14 cellular contexts compared by ENCODE assay signal in genomic region chr3:116444099-116444700, GRCh38. TPM values are rescaled to one million over a fixed set of nuclear protein-coding genes. Genes with fewer than 3 reads are reported as not detected.
DNase-seq lines count a peak whose midpoint lies in the region; ATAC-seq and TF ChIP-seq lines count a peak whose summit lies in the region.
"Had no signal": no experiment of that assay in that cellular context is flagged by ENCODE, and none has a peak within 500 bp of the region (broad histone marks: within the 10 kb centered on the region; RNA-seq: fewer than 3 reads in every experiment).

No MANE protein-coding gene starts in this region.

- peaks cover 6 to 16% of the 10 kb centered on the region in 2 donors for H3K4me1 ChIP-seq in neuronal stem cell (ENCODE audit: control insufficient read depth in 2 of 2, insufficient read depth in 1 of 2, low read depth in 1 of 2, low read length in 2 of 2)
- H3K4me1 ChIP-seq in mucosa of descending colon (ENCODE audit: low read depth): no peaks in the 10 kb centered on the region
- no peaks in the 10 kb centered on the region for H3K4me1 ChIP-seq in HAP-1
- H3K4me1 ChIP-seq: ascending aorta had no signal

- H3K4me1 Mint-ChIP-seq in Calu3 (ENCODE audit: low read depth, unreplicated experiment): peaks cover 50% of the 10 kb centered on the region
- H3K4me1 Mint-ChIP-seq: activated CD8-positive, alpha-beta memory T cell treated with anti-CD3 and anti-CD28 coated beads, Interleukin-2, amount 10 ng/mL, durations not matched to agents 7 days and 5 days; CD4-positive, alpha-beta memory T cell had no signal

- WGBS in neuronal stem cell (ENCODE audit: extremely low coverage in 2 of 2, insufficient read length in 2 of 2, insufficient replicate concordance in 1 of 2), 2 donors: no CpG with 5 or more reads among the region's 2 CpGs

- no peaks in the 10 kb centered on the region for H3K79me1 ChIP-seq in neuronal stem cell (ENCODE audit: low read depth, low read length)

- H3K27ac ChIP-seq in SK-N-MC: peak overlapping the region; percentile 95
- H3K27ac ChIP-seq in neuronal stem cell (replicated peaks; ENCODE audit: low read length): no peak overlapping the region
- H3K27ac ChIP-seq: ascending aorta, KMS-11 had no signal

- no peak overlapping the region for H2BK15ac ChIP-seq in neuronal stem cell (ENCODE audit: low read length)

- H3K4me3 ChIP-seq in SK-N-MC (peak overlapping the region; percentile 89), fibroblast of villous mesenchyme (ENCODE audit: low read depth, low read length) (peak overlapping the region; percentile 50), neuronal stem cell (ENCODE audit: low read length in 2 of 2) (peak overlapping the region; percentile 82), mucosa of descending colon (no peak overlapping the region), HAP-1 (no peak overlapping the region)

- peak overlapping the region; percentile 85 for H3K4me3 Mint-ChIP-seq in Calu3 (ENCODE audit: low read depth, unreplicated experiment)
- H3K4me3 Mint-ChIP-seq: activated CD8-positive, alpha-beta memory T cell treated with anti-CD3 and anti-CD28 coated beads, Interleukin-2, amount 10 ng/mL, durations not matched to agents 7 days and 5 days; CD4-positive, alpha-beta memory T cell had no signal

- intact Hi-C loops in Calu3 (cut with micrococcal nuclease; ENCODE audit: unreplicated experiment) (no loop called here), mucosa of descending colon (cut with DNase I, micrococcal nuclease) (no loop called here)

- H3K9ac ChIP-seq in SK-N-MC (ENCODE audit: insufficient read length) (peak overlapping the region; percentile 78), neuronal stem cell (ENCODE audit: low read depth, low read length, poor library complexity) (peak overlapping the region; percentile 95)
- H3K9ac ChIP-seq: KMS-11 had no signal

- H3K23ac ChIP-seq in neuronal stem cell (ENCODE audit: low read depth, low read length, poor library complexity): no peak overlapping the region

- H2BK120ac ChIP-seq in neuronal stem cell (ENCODE audit: low read depth, low read length): no peak overlapping the region

- no peak overlapping the region for H4K8ac ChIP-seq in neuronal stem cell (ENCODE audit: low read depth, low read length)

- ATAC-seq in mucosa of descending colon: no peak
- ATAC-seq: activated CD8-positive, alpha-beta memory T cell treated with anti-CD3 and anti-CD28 coated beads, Interleukin-2, amount 10 ng/mL, durations not matched to agents 7 days and 5 days had no signal

- H3K9me3 Mint-ChIP-seq in Calu3 (ENCODE audit: low read depth, unreplicated experiment): no peaks in the 10 kb centered on the region

- no peak overlapping the region for H2BK12ac ChIP-seq in neuronal stem cell (ENCODE audit: low read length)

- H3K36me3 ChIP-seq in SK-N-MC (ENCODE audit: insufficient read depth, low read length) (peaks cover 18% of the 10 kb centered on the region), neuronal stem cell (replicated peaks in 1 of 2; ENCODE audit: control insufficient read depth in 2 of 2, insufficient read depth in 2 of 2, low read length in 2 of 2) (no peaks in the 10 kb centered on the region), mucosa of descending colon (ENCODE audit: low read depth) (no peaks in the 10 kb centered on the region), HAP-1 (replicated peaks) (no peaks in the 10 kb centered on the region)
- H3K36me3 ChIP-seq: ascending aorta had no signal

- H2BK5ac ChIP-seq in neuronal stem cell (ENCODE audit: low read length): no peak overlapping the region

- H3K14ac ChIP-seq in neuronal stem cell (ENCODE audit: low read length): no peak overlapping the region

- H3K9me3 ChIP-seq in SK-N-MC (ENCODE audit: low read depth, low read length) (no peaks in the 10 kb centered on the region), neuronal stem cell (replicated peaks in 1 of 2; ENCODE audit: control insufficient read depth in 2 of 2, insufficient read depth in 1 of 2, low read depth in 1 of 2, low read length in 2 of 2) (no peaks in the 10 kb centered on the region), mucosa of descending colon (no peaks in the 10 kb centered on the region), HAP-1 (no peaks in the 10 kb centered on the region)
- H3K9me3 ChIP-seq: ascending aorta had no signal

- H3K27me3 ChIP-seq in neuronal stem cell (ENCODE audit: control insufficient read depth in 3 of 3, insufficient read depth in 3 of 3, low read depth in 1 of 3, low read length in 3 of 3) (no peaks in the 10 kb centered on the region), HAP-1 (ENCODE audit: low read depth) (no peaks in the 10 kb centered on the region; the same call in 1 of the 2 replicates)
- H3K27me3 ChIP-seq: ascending aorta had no signal

- peaks cover 13% of the 10 kb centered on the region for H3K36me3 Mint-ChIP-seq in Calu3 (ENCODE audit: insufficient read depth, unreplicated experiment)
- H3K36me3 Mint-ChIP-seq: activated CD8-positive, alpha-beta memory T cell treated with anti-CD3 and anti-CD28 coated beads, Interleukin-2, amount 10 ng/mL, durations not matched to agents 7 days and 5 days; CD4-positive, alpha-beta memory T cell had no signal

- H2AK5ac ChIP-seq in neuronal stem cell (ENCODE audit: low read depth, low read length): no peak overlapping the region

- H3K4ac ChIP-seq in neuronal stem cell (ENCODE audit: low read length): no peak overlapping the region

- no peaks in the 10 kb centered on the region for H3K27me3 Mint-ChIP-seq in Calu3 (ENCODE audit: unreplicated experiment)

- peak overlapping the region; percentile 76 for H3K27ac Mint-ChIP-seq in Calu3 (ENCODE audit: unreplicated experiment)
- H3K27ac Mint-ChIP-seq: activated CD8-positive, alpha-beta memory T cell treated with anti-CD3 and anti-CD28 coated beads, Interleukin-2, amount 10 ng/mL, durations not matched to agents 7 days and 5 days; CD4-positive, alpha-beta memory T cell had no signal

- H4K91ac ChIP-seq in neuronal stem cell (ENCODE audit: low read depth, low read length, poor library complexity): no peak overlapping the region

- no peak overlapping the region for H3K18ac ChIP-seq in neuronal stem cell (ENCODE audit: low read length)

- in situ Hi-C loops in HAP-1 (cut with MboI; ENCODE audit: low sequenced_read_pairs): no loop called here

- CTCF ChIA-PET in Calu3 (lab: Charles Lee): no interaction called here

- no TSS peak for BruUV-seq in Calu3 (replicated peaks; lab: Mats Ljungman, UMichigan)

- H3K4me2 ChIP-seq in neuronal stem cell (ENCODE audit: insufficient read depth, low read length, poor library complexity, severe bottlenecking): peak overlapping the region; percentile 77
- H3K4me2 ChIP-seq: KMS-11 had no signal

- peak overlapping the region; percentile 96 for H2AFZ ChIP-seq in neuronal stem cell (ENCODE audit: low read length)

- TF ChIP-seq CTCF in Calu3 (IDR thresholded peaks at IDR 0.05; ENCODE audit: unreplicated experiment): no peak
- no peak for TF ChIP-seq CTCF in fibroblast of villous mesenchyme (IDR thresholded peaks at IDR 0.05; ENCODE audit: insufficient read depth, low read depth, low read length)
- no peak for TF ChIP-seq CTCF in mucosa of descending colon (IDR thresholded peaks at IDR 0.05)

- DNase-seq in Calu3: no peak
- DNase-seq in SK-N-MC (ENCODE audit: low read depth, low spot score): no peak
- no peak for DNase-seq in fibroblast of villous mesenchyme (ENCODE audit: low read depth)
- no peak for DNase-seq in neuronal stem cell (ENCODE audit: low spot score)
- no peak for DNase-seq in activated gamma-delta T cell (lab: John Stamatoyannopoulos, UW)
- DNase-seq in mucosa of descending colon: no peak
- DNase-seq in NAMALWA (ENCODE audit: low spot score): no peak
- no peak for DNase-seq in HAP-1 (ENCODE audit: low spot score in 2 of 2)
- DNase-seq: activated CD8-positive, alpha-beta memory T cell treated with anti-CD3 and anti-CD28 coated beads, Interleukin-2, amount 10 ng/mL, durations not matched to agents 7 days and 5 days; CD4-positive, alpha-beta memory T cell; NCI-H524 treated with DMSO at 0.1 percent for 48 hours; T-helper 1 cell had no signal

RNA-seq across cellular contexts. Expression of gene LSAMP, which starts 1.1 kb away (rescaled TPM):
- 0.90 and 1.0 TPM in 2 replicates for total RNA-seq in Calu3 (2022)
- 0.64 and 1.3 TPM in 2 replicates for total RNA-seq in fibroblast of villous mesenchyme
- polyA plus RNA-seq in neuronal stem cell (2013, experiment 1 of 2): 13.2 TPM
- 13.7 TPM for polyA plus RNA-seq in neuronal stem cell (2013, experiment 2 of 2)
- total RNA-seq in mucosa of descending colon: 10 to 100 TPM in 1 of 3 donors, 1 to 10 TPM in 1, under 1 TPM in 1; 0.78 to 39.8 (median 1.9) TPM
- total RNA-seq: activated CD8-positive, alpha-beta memory T cell treated with anti-CD3 and anti-CD28 coated beads, Interleukin-2, amount 10 ng/mL, durations not matched to agents 7 days and 5 days; CD4-positive, alpha-beta memory T cell had no signal
- polyA plus RNA-seq: CD4-positive, alpha-beta memory T cell had no signal

Comparison
In these comparisons a context has a peak if more than half of its experiments do, and no peak if none do; other contexts are left out.
1. H3K4me3 ChIP-seq: peak in SK-N-MC (single experiment), fibroblast of villous mesenchyme (single experiment) and neuronal stem cell (2 of 2); none in mucosa of descending colon (single experiment) and HAP-1 (single experiment).